8 cellular contexts compared by ENCODE assay signal in the genomic region with DNA sequence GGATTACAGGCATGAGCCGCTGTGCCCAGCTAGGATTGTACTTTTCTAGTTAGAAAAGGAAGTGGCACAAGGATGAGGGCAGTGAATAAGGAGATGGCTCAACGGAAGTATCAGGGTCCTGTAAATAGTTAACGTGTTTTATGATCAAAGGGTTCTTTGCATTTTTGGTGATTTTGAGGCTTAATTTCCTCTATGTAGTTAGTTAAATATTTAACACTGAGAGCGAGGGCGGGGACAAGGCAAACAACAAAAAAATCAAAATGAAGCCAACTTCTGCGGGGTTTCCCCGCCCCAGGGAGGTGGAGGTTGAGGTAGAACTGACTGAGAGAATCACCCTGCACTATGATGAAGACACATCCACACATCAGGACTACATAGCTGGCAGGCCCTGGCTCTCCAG. TPM values are rescaled to one million over a fixed set of nuclear protein-coding genes. Genes with fewer than 3 reads are reported as not detected.
A peak's percentile ranks its signal among the peaks of the same experiment; 100 is the strongest.
DNase-seq lines count a peak whose midpoint lies in the region; ATAC-seq and TF ChIP-seq lines count a peak whose summit lies in the region.
"Not testable (repeated sequence)": the region's sequence is repeated elsewhere in the genome, so short reads cannot be mapped to it uniquely, and the experiment has no call there.

No MANE protein-coding gene starts in this region.

- H3K27me3 Mint-ChIP-seq in activated CD4-positive, alpha-beta T cell treated with anti-CD3 and anti-CD28 coated beads, Interleukin-2, amount 10 ng/mL, durations not matched to agents 7 days and 5 days; chondrocyte (ENCODE audit: low read depth): not testable (repeated sequence)

- H3K27ac ChIP-seq in BLaER1, result peak overlapping the region; percentile 46
- H3K27ac ChIP-seq in mucosa of rectum (ENCODE audit: low read depth in 2 of 2, low read length in 2 of 2), result peak overlapping the region; percentile 74 to 80

- peaks cover 30% of the 10 kb centered on the region for H3K4me1 Mint-ChIP-seq in activated CD4-positive, alpha-beta T cell treated with anti-CD3 and anti-CD28 coated beads, Interleukin-2, amount 10 ng/mL, durations not matched to agents 7 days and 5 days
- not testable (repeated sequence) for H3K4me1 Mint-ChIP-seq in chondrocyte (ENCODE audit: low read depth)
- H3K4me1 Mint-ChIP-seq in stimulated activated effector memory CD8-positive, alpha-beta T cell treated with anti-CD3 and anti-CD28 coated beads, Interleukin-12 subunit alpha, Interleukin-12 subunit beta, amount 100 ng/mL, for 72 hours, result peaks cover 30% of the 10 kb centered on the region

- intact Hi-C loops in Right ventricle myocardium inferior (cut with DNase I), result not testable (repeated sequence)

- CTCF ChIA-PET in activated CD4-positive, alpha-beta T cell treated with anti-CD3 and anti-CD28 coated beads, Interleukin-2, amount 10 ng/mL, durations not matched to agents 7 days and 5 days (lab: Charles Lee), result not testable (repeated sequence)

- DNase-seq in HK-2 (ENCODE audit: unreplicated experiment) (peak; percentile 49), chondrocyte (ENCODE audit: low spot score) (peak; percentile 29), Right ventricle myocardium inferior (ENCODE audit: missing footprints) (peak; percentile 47), kidney tubule cell (ENCODE audit: low spot score) (peak; percentile 79)
- not testable (repeated sequence) for DNase-seq in activated CD4-positive, alpha-beta T cell treated with anti-CD3 and anti-CD28 coated beads, Interleukin-2, amount 10 ng/mL, durations not matched to agents 7 days and 5 days; stimulated activated effector memory CD8-positive, alpha-beta T cell treated with anti-CD3 and anti-CD28 coated beads, Interleukin-12 subunit alpha, Interleukin-12 subunit beta, amount 100 ng/mL, for 72 hours (ENCODE audit: low spot score in 2 of 2)

- peak overlapping the region; percentile 36 for H3K27ac Mint-ChIP-seq in activated CD4-positive, alpha-beta T cell treated with anti-CD3 and anti-CD28 coated beads, Interleukin-2, amount 10 ng/mL, durations not matched to agents 7 days and 5 days
- not testable (repeated sequence) for H3K27ac Mint-ChIP-seq in chondrocyte (ENCODE audit: unreplicated experiment)
- peak overlapping the region; percentile 79 for H3K27ac Mint-ChIP-seq in stimulated activated effector memory CD8-positive, alpha-beta T cell treated with anti-CD3 and anti-CD28 coated beads, Interleukin-12 subunit alpha, Interleukin-12 subunit beta, amount 100 ng/mL, for 72 hours

- ATAC-seq in Right ventricle myocardium inferior; stimulated activated effector memory CD8-positive, alpha-beta T cell treated with anti-CD3 and anti-CD28 coated beads, Interleukin-12 subunit alpha, Interleukin-12 subunit beta, amount 100 ng/mL, for 72 hours: not testable (repeated sequence)

- not testable (repeated sequence) for TF ChIP-seq CTCF in chondrocyte (IDR thresholded peaks at IDR 0.05)

- peaks cover 27% of the 10 kb centered on the region for H3K36me3 Mint-ChIP-seq in activated CD4-positive, alpha-beta T cell treated with anti-CD3 and anti-CD28 coated beads, Interleukin-2, amount 10 ng/mL, durations not matched to agents 7 days and 5 days (ENCODE audit: low read depth)
- not testable (repeated sequence) for H3K36me3 Mint-ChIP-seq in chondrocyte (ENCODE audit: low read depth)
- peaks cover 19% of the 10 kb centered on the region for H3K36me3 Mint-ChIP-seq in stimulated activated effector memory CD8-positive, alpha-beta T cell treated with anti-CD3 and anti-CD28 coated beads, Interleukin-12 subunit alpha, Interleukin-12 subunit beta, amount 100 ng/mL, for 72 hours

- H3K4me3 ChIP-seq in BLaER1; mucosa of rectum (ENCODE audit: low read length in 2 of 2): not testable (repeated sequence)

- H3K4me3 Mint-ChIP-seq in activated CD4-positive, alpha-beta T cell treated with anti-CD3 and anti-CD28 coated beads, Interleukin-2, amount 10 ng/mL, durations not matched to agents 7 days and 5 days; chondrocyte (ENCODE audit: unreplicated experiment); stimulated activated effector memory CD8-positive, alpha-beta T cell treated with anti-CD3 and anti-CD28 coated beads, Interleukin-12 subunit alpha, Interleukin-12 subunit beta, amount 100 ng/mL, for 72 hours: not testable (repeated sequence)

- H3K27me3 ChIP-seq in BLaER1; mucosa of rectum (ENCODE audit: control insufficient read depth in 2 of 2, insufficient read depth in 2 of 2, low read length in 2 of 2): not testable (repeated sequence)

- POLR2A ChIA-PET in activated CD4-positive, alpha-beta T cell treated with anti-CD3 and anti-CD28 coated beads, Interleukin-2, amount 10 ng/mL, durations not matched to agents 7 days and 5 days (lab: Charles Lee), result not testable (repeated sequence)

- peaks cover 12% of the 10 kb centered on the region; the same call in 1 of the 2 replicates for H4K20me1 ChIP-seq in BLaER1

- H3K9ac ChIP-seq in BLaER1, result not testable (repeated sequence)
- H3K9ac ChIP-seq in mucosa of rectum (ENCODE audit: low read depth in 1 of 2, low read length in 2 of 2), result peak overlapping the region in 1 of 2 donors; percentile 38

- H3K36me3 ChIP-seq in BLaER1; mucosa of rectum (ENCODE audit: control insufficient read depth in 2 of 2, insufficient read depth in 2 of 2, low read length in 2 of 2): not testable (repeated sequence)

- peak overlapping the region; percentile 66 for H3K4me2 ChIP-seq in BLaER1

- H3K9me3 Mint-ChIP-seq in activated CD4-positive, alpha-beta T cell treated with anti-CD3 and anti-CD28 coated beads, Interleukin-2, amount 10 ng/mL, durations not matched to agents 7 days and 5 days; chondrocyte (ENCODE audit: low read depth); stimulated activated effector memory CD8-positive, alpha-beta T cell treated with anti-CD3 and anti-CD28 coated beads, Interleukin-12 subunit alpha, Interleukin-12 subunit beta, amount 100 ng/mL, for 72 hours: not testable (repeated sequence)

- not testable (repeated sequence) for H3K9me3 ChIP-seq in BLaER1; mucosa of rectum (ENCODE audit: control insufficient read depth in 2 of 2, low read length in 2 of 2)

- H3K4me1 ChIP-seq in BLaER1, result peaks cover 91% of the 10 kb centered on the region
- H3K4me1 ChIP-seq in mucosa of rectum (ENCODE audit: control insufficient read depth in 2 of 2, insufficient read depth in 2 of 2, low read length in 2 of 2), result peaks cover 0 to 11% of the 10 kb centered on the region in 2 donors

RNA-seq across cellular contexts. Expression of a gene that starts 15.4 kb away (rescaled TPM):
- total RNA-seq in activated CD4-positive, alpha-beta T cell treated with anti-CD3 and anti-CD28 coated beads, Interleukin-2, amount 10 ng/mL, durations not matched to agents 7 days and 5 days, result 10 to 100 TPM; 85.3 to 93.5 TPM
- 1.5 to 2.7 TPM (median 2.0 TPM) in 3 replicates for total RNA-seq in chondrocyte
- 34.4 TPM for total RNA-seq in Right ventricle myocardium inferior

RNA-seq across cellular contexts. Expression of a gene that starts 42.5 kb away (rescaled TPM):
- 10 to 100 TPM; 48.6 to 53.0 TPM for total RNA-seq in activated CD4-positive, alpha-beta T cell treated with anti-CD3 and anti-CD28 coated beads, Interleukin-2, amount 10 ng/mL, durations not matched to agents 7 days and 5 days
- total RNA-seq in chondrocyte (30.8 to 37.3 TPM (median 31.3 TPM) in 3 replicates), Right ventricle myocardium inferior (26.9 TPM)
